Comparison of ENCODE assay signal across 20 cellular contexts in the genomic region with DNA sequence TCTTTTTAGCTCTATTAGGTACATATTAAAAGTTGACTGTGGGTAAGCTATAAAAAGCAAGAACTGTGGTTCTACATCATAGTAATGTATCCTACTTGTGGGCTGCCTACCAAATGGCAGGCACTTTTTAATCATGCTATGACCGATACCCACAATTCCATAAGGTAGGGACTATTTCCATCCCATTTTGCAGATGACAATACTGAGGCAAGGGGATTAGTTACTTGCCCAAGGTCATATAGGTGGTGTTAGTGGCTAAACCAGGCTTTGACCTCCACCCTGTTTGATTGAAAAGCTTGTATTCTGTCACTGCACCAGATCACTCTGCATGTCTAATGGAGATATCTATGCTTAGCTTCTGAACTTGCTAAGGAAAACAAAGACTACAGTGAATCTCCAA.
DNase-seq lines count a peak whose midpoint lies in the region; ATAC-seq, FAIRE-seq and TF ChIP-seq lines count a peak whose summit lies in the region.
"Had no signal": no experiment of that assay in that cellular context is flagged by ENCODE, and none has a peak within 500 bp of the region (broad histone marks: within the 10 kb centered on the region; RNA-seq: fewer than 3 reads in every experiment).

No MANE protein-coding gene starts in this region.

- in situ Hi-C loops in HepG2 (cut with HindIII; ENCODE audit: extremely low pct_ligation_motif_present, low pct_unique_long_range_greater_than_20kb): no loop called here

- H4K20me1 ChIP-seq in HepG2 (ENCODE audit: insufficient read depth, low read length): no peaks in the 10 kb centered on the region
- H4K20me1 ChIP-seq in endothelial cell of umbilical vein (replicated peaks; ENCODE audit: control insufficient read depth, extremely low read depth, insufficient read depth, low read length): no peaks in the 10 kb centered on the region
- H4K20me1 ChIP-seq: BLaER1 treated with 17β-estradiol and CSF1 and Interleukin-3, amounts not matched to agents 10 nM and 100 nM had no signal

- H3K27ac ChIP-seq in HepG2 (ENCODE audit: extremely low read length, insufficient read depth, low read length): no peak overlapping the region
- no peak overlapping the region for H3K27ac ChIP-seq in right lobe of liver
- no peak overlapping the region for H3K27ac ChIP-seq in endothelial cell of umbilical vein (ENCODE audit: insufficient read depth, low read depth, low read length)
- H3K27ac ChIP-seq: 22Rv1; A549; BLaER1 treated with 17β-estradiol and CSF1 and Interleukin-3, amounts not matched to agents 10 nM and 100 nM; C4-2B had no signal

- TF ChIP-seq CTCF in HepG2 (CRISPR knock-in tag; IDR thresholded peaks at IDR 0.05) (no peak), right lobe of liver (IDR thresholded peaks at IDR 0.05) (no peak), endothelial cell of umbilical vein (IDR thresholded peaks at IDR 0.05; ENCODE audit: extremely low read depth in 1 of 2, insufficient read depth in 1 of 2, low read depth in 1 of 2, low read length in 2 of 2) (no peak)

- POLR2A ChIA-PET in HepG2 (lab: Yijun Ruan, JAX): no interaction called here
- POLR2A ChIA-PET in endothelial cell of umbilical vein (lab: Charles Lee): no interaction called here

- TF ChIP-seq EP300 in HepG2 (IDR thresholded peaks at IDR 0.05; ENCODE audit: low read depth in 2 of 2, low read length in 2 of 2) (no peak), HepG2 (CRISPR knock-in tag; IDR thresholded peaks at IDR 0.05; ENCODE audit: borderline replicate concordance) (no peak)

- no peak overlapping the region for H3K4me3 ChIP-seq in HepG2 (replicated peaks in 1 of 3; ENCODE audit: insufficient read depth in 1 of 3, low read depth in 2 of 3, low read length in 3 of 3)
- H3K4me3 ChIP-seq in right lobe of liver: no peak overlapping the region
- H3K4me3 ChIP-seq in endothelial cell of umbilical vein (replicated peaks in 1 of 3; ENCODE audit: insufficient read depth in 1 of 3, low read depth in 1 of 3, low read length in 3 of 3): no peak overlapping the region
- H3K4me3 ChIP-seq: A549; BLaER1 treated with 17β-estradiol and CSF1 and Interleukin-3, amounts not matched to agents 10 nM and 100 nM had no signal

- H3K36me3 ChIP-seq in HepG2 (replicated peaks in 1 of 2; ENCODE audit: control insufficient read depth in 1 of 2, insufficient read depth in 2 of 2, low read length in 2 of 2) (peaks cover 11 to 20% of the 10 kb centered on the region in 2 experiments; a peak in 4 of 5 replicates), right lobe of liver (peaks cover 0 to 3% (median 2%) of the 10 kb centered on the region in 4 donors), endothelial cell of umbilical vein (ENCODE audit: control insufficient read depth in 2 of 2, extremely low read depth in 1 of 2, insufficient read depth in 2 of 2, low read length in 2 of 2) (no peaks in the 10 kb centered on the region)

- H3K9me3 ChIP-seq in HepG2 (ENCODE audit: low read length) (no peaks in the 10 kb centered on the region), right lobe of liver (no peaks in the 10 kb centered on the region), endothelial cell of umbilical vein (replicated peaks; ENCODE audit: control insufficient read depth, insufficient read depth, low read length) (no peaks in the 10 kb centered on the region)
- H3K9me3 ChIP-seq: A549, Caco-2 had no signal

- no peak for TF ChIP-seq RAD21 in HepG2 (CRISPR knock-in tag; IDR thresholded peaks at IDR 0.05)

- intact Hi-C loops in HepG2 (cut with micrococcal nuclease; ENCODE audit: unreplicated experiment): no loop called here
- intact Hi-C loops in right lobe of liver (cut with DNase I): no loop called here
- intact Hi-C loops in endothelial cell of umbilical vein (cut with micrococcal nuclease): no loop called here

- ATAC-seq in HepG2 (no peak), right lobe of liver (no peak)
- ATAC-seq: A549; CD8-positive, alpha-beta T cell had no signal

- no TSS peak for BruUV-seq in HepG2 (replicated peaks; lab: Mats Ljungman, UMichigan)
- no TSS peak for BruUV-seq in endothelial cell of umbilical vein (replicated peaks; lab: Mats Ljungman, UMichigan)

- WGBS in HepG2 (ENCODE audit: low lambda C conversion rate): no CpG with 5 or more reads among the region's 1 CpG
- 100% methylated on average over 1 of the region's 1 CpG for WGBS in right lobe of liver (ENCODE audit: insufficient coverage, low coverage, low lambda C conversion rate, missing lambda C conversion rate)

- FAIRE-seq in HepG2 (lab: Jason Lieb, UNC) (no peak), endothelial cell of umbilical vein (lab: Jason Lieb, UNC) (peak; percentile 57)
- FAIRE-seq: A549, D721Med, G401.6, GM12891, GM19239 had no signal

- TF ChIP-seq POLR2A in HepG2 (IDR thresholded peaks at IDR 0.05; ENCODE audit: insufficient read depth in 1 of 2, low read depth in 2 of 2, low read length in 2 of 2) (no peak), right lobe of liver (IDR thresholded peaks at IDR 0.05) (no peak), endothelial cell of umbilical vein (IDR thresholded peaks at IDR 0.05; ENCODE audit: low read depth, low read length) (no peak)

- H3K9ac ChIP-seq in HepG2 (ENCODE audit: insufficient read depth, low read depth, low read length) (no peak overlapping the region), endothelial cell of umbilical vein (replicated peaks; ENCODE audit: extremely low read depth, insufficient read depth, low read length) (no peak overlapping the region)
- H3K9ac ChIP-seq: BLaER1 treated with 17β-estradiol and CSF1 and Interleukin-3, amounts not matched to agents 10 nM and 100 nM had no signal

- H3K4me1 ChIP-seq in HepG2 (ENCODE audit: insufficient read depth, low read length) (no peaks in the 10 kb centered on the region), right lobe of liver (no peaks in the 10 kb centered on the region), endothelial cell of umbilical vein (ENCODE audit: control insufficient read depth, extremely low read depth, insufficient read depth, low read length) (no peaks in the 10 kb centered on the region)
- H3K4me1 ChIP-seq: Caco-2 had no signal

- no peaks in the 10 kb centered on the region for H3K79me2 ChIP-seq in HepG2 (ENCODE audit: insufficient read depth, low read length)
- no peaks in the 10 kb centered on the region for H3K79me2 ChIP-seq in endothelial cell of umbilical vein (ENCODE audit: control insufficient read depth, insufficient read depth, low read length)

- CTCF ChIA-PET in HepG2 (lab: Yijun Ruan, JAX; ENCODE audit: low intra/inter-chr PET ratio, low total read pairs): no interaction called here
- CTCF ChIA-PET in endothelial cell of umbilical vein (lab: Charles Lee): interaction anchor here (1.0 kb wide), 1 partner anchor 11 kb away, joined by 4 read pairs; no protein-coding TSS in a partner anchor

- H3K27me3 ChIP-seq in HepG2 (ENCODE audit: control insufficient read depth in 1 of 2, insufficient read depth in 2 of 2, low read length in 2 of 2) (no peaks in the 10 kb centered on the region), right lobe of liver (no peaks in the 10 kb centered on the region), endothelial cell of umbilical vein (ENCODE audit: control insufficient read depth in 2 of 2, insufficient read depth in 2 of 2, low read length in 2 of 2) (no peaks in the 10 kb centered on the region)
- H3K27me3 ChIP-seq: BLaER1 treated with 17β-estradiol and CSF1 and Interleukin-3, amounts not matched to agents 10 nM and 100 nM had no signal

- dilution Hi-C loops in endothelial cell of umbilical vein (cut with MboI; ENCODE audit: extremely low pct_ligation_motif_present, low sequenced_read_pairs): no loop called here

- no peak for DNase-seq in HepG2 (ENCODE audit: low spot score)
- DNase-seq in right lobe of liver: no peak
- no peak for DNase-seq in endothelial cell of umbilical vein (ENCODE audit: low read depth, low spot score)
- no peak for DNase-seq in activated T-cell treated with anti-CD3 and anti-CD28 coated beads, Interleukin-2, amount 50 U/mL, for 48 hours
- DNase-seq in activated naive CD4-positive, alpha-beta T cell treated with Interleukin-2 at 50 U/mL for 16 hours: no peak
- DNase-seq: AML-193; Caco-2; Calu3; CD4-positive, alpha-beta T cell; CD8-positive, alpha-beta T cell; DMS79 treated with DMSO at 0.1 percent for 48 hours; GF-D8 had no signal

- no peak overlapping the region for H3K4me2 ChIP-seq in HepG2 (ENCODE audit: low read depth, low read length)
- no peak overlapping the region for H3K4me2 ChIP-seq in endothelial cell of umbilical vein (ENCODE audit: insufficient read depth, low read length)
- H3K4me2 ChIP-seq: A549 had no signal

- H3K9me1 ChIP-seq in endothelial cell of umbilical vein (replicated peaks; ENCODE audit: control insufficient read depth, extremely low read depth, insufficient read depth, low read length): no peaks in the 10 kb centered on the region

- no peak overlapping the region for H2AFZ ChIP-seq in HepG2 (ENCODE audit: low read length)
- no peak overlapping the region for H2AFZ ChIP-seq in endothelial cell of umbilical vein (ENCODE audit: low read depth, low read length)

TF ChIP-seq in HepG2, 621 proteins besides CTCF, POLR2A, EP300 and RAD21:
- TF ChIP-seq FLYWCH1 (CRISPR knock-in tag; IDR thresholded peaks at IDR 0.05) (no peak), ZMYM3 (CRISPR knock-in tag; IDR thresholded peaks at IDR 0.05) (peak; percentile 43; the same call in 1 of the 2 replicates), ZNF629 (CRISPR knock-in tag; conservative IDR thresholded peaks at IDR 0.05) (peak; percentile 91), SP1 (IDR thresholded peaks at IDR 0.05) (no peak), SP1 (CRISPR knock-in tag; IDR thresholded peaks at IDR 0.05) (no peak)
TF ChIP-seq in HepG2: peak in this region for 2.

TF ChIP-seq in endothelial cell of umbilical vein, 7 proteins besides CTCF, POLR2A, EP300 and RAD21:
- TF ChIP-seq EZH2 (IDR thresholded peaks at IDR 0.05; ENCODE audit: borderline replicate concordance, low read depth, low read length, severe bottlenecking): no peak
- TF ChIP-seq FOS (IDR thresholded peaks at IDR 0.05; ENCODE audit: borderline replicate concordance, insufficient read depth, low read length): no peak
- no peak for TF ChIP-seq POLR2AphosphoS5 (IDR thresholded peaks at IDR 0.05; ENCODE audit: insufficient read depth, low read depth, low read length)
- no peak for TF ChIP-seq JUN (IDR thresholded peaks at IDR 0.05; ENCODE audit: borderline replicate concordance, insufficient read depth, insufficient read length, low read depth)
- TF ChIP-seq, protein P1, sequence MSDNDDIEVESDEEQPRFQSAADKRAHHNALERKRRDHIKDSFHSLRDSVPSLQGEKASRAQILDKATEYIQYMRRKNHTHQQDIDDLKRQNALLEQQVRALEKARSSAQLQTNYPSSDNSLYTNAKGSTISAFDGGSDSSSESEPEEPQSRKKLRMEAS (IDR thresholded peaks at IDR 0.05; ENCODE audit: insufficient read depth, insufficient read length): no peak
- TF ChIP-seq MYC (IDR thresholded peaks at IDR 0.05; ENCODE audit: low read depth, low read length): no peak
- TF ChIP-seq GATA2 (IDR thresholded peaks at IDR 0.05; ENCODE audit: insufficient read depth, insufficient read length, low read depth, low read length): no peak
TF ChIP-seq in endothelial cell of umbilical vein: peak in this region for 0.
